Comparison of ENCODE assay signal across 8 cellular contexts in the genomic region with DNA sequence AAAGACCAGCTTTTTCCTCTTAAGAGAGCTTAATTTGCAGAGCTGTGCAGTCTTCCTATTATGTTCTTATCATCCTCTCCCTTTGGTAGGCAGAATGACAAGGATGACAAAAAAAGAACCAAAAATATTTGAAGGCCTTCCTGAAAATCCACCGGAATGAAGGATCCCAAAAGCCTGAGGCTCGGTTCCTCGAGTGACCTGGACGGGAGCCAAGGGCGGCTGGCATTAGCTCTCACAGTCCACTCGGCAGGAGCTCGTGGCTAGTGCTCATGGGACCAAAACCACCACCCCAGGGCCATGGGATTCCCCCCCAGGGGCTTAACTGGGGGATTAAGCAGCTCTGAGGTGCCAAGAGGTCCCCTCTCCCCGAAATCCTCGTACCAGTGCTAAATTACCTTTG. TPM values are rescaled to one million over a fixed set of nuclear protein-coding genes. Genes with fewer than 3 reads are reported as not detected.
DNase-seq lines count a peak whose midpoint lies in the region; ATAC-seq and TF ChIP-seq lines count a peak whose summit lies in the region.

No MANE protein-coding gene starts in this region.

- in situ Hi-C loops in gastrocnemius medialis (cut with MboI; ENCODE audit: low sequenced_read_pairs in 4 of 4) = no loop called here

- H3K4me1 ChIP-seq in CD4-positive, CD25-positive, alpha-beta regulatory T cell (ENCODE audit: control insufficient read depth, insufficient read depth, low read length, poor library complexity, severe bottlenecking) = peaks cover 5% of the 10 kb centered on the region
- H3K4me1 ChIP-seq in gastroesophageal sphincter = peaks cover 2 to 19% (median 10%) of the 10 kb centered on the region in 3 donors
- peaks cover 4 to 12% of the 10 kb centered on the region in 2 donors for H3K4me1 ChIP-seq in gastrocnemius medialis

- peaks cover 7% of the 10 kb centered on the region for H3K27me3 ChIP-seq in CD4-positive, CD25-positive, alpha-beta regulatory T cell (ENCODE audit: control insufficient read depth, insufficient read depth, low read length)
- peaks cover 15% of the 10 kb centered on the region for H3K27me3 ChIP-seq in H7 (ENCODE audit: control insufficient read depth, insufficient read depth, low read length)
- peaks cover 6% of the 10 kb centered on the region for H3K27me3 ChIP-seq in gastroesophageal sphincter
- H3K27me3 ChIP-seq in gastrocnemius medialis = peaks cover 0 to 5% (median 0%) of the 10 kb centered on the region in 3 donors

- no peaks in the 10 kb centered on the region for H3K36me3 ChIP-seq in CD4-positive, CD25-positive, alpha-beta regulatory T cell (ENCODE audit: control insufficient read depth, insufficient read depth, low read length)
- no peaks in the 10 kb centered on the region for H3K36me3 ChIP-seq in H7 (replicated peaks; ENCODE audit: control insufficient read depth, insufficient read depth, low read length)
- H3K36me3 ChIP-seq in gastroesophageal sphincter = no peaks in the 10 kb centered on the region
- no peaks in the 10 kb centered on the region for H3K36me3 ChIP-seq in gastrocnemius medialis

- peaks cover 0 to 11% (median 0%) of the 10 kb centered on the region in 4 donors for H3K4me1 Mint-ChIP-seq in CD4-positive, CD25-positive, alpha-beta regulatory T cell

- 14% methylated on average over 7 of the region's 9 CpGs; no CpG with 5 or more reads in 1 of the 2 donors for WGBS in gastroesophageal sphincter (ENCODE audit: low coverage in 1 of 2), 2 donors

- peak overlapping the region; percentile 82 to 87 (median 87) for H3K4me3 Mint-ChIP-seq in CD4-positive, CD25-positive, alpha-beta regulatory T cell

- no peak overlapping the region for H3K27ac Mint-ChIP-seq in CD4-positive, CD25-positive, alpha-beta regulatory T cell

- no peaks in the 10 kb centered on the region for H3K9me3 ChIP-seq in CD4-positive, CD25-positive, alpha-beta regulatory T cell (ENCODE audit: control insufficient read depth in 2 of 2, low read length in 2 of 2)
- H3K9me3 ChIP-seq in gastroesophageal sphincter (no peaks in the 10 kb centered on the region), gastrocnemius medialis (no peaks in the 10 kb centered on the region)

- H3K4me3 ChIP-seq in CD4-positive, CD25-positive, alpha-beta regulatory T cell (ENCODE audit: low read depth, low read length) = no peak overlapping the region
- H3K4me3 ChIP-seq in H7 (ENCODE audit: insufficient read depth, low read depth, low read length) (peak overlapping the region; percentile 67), gastroesophageal sphincter (peak overlapping the region; percentile 69 to 78), gastrocnemius medialis (peak overlapping the region; percentile 51 to 82 (median 67))

- intact Hi-C loops in gastrocnemius medialis (cut with DNase I; ENCODE audit: low total_unique reads) = no loop called here

- DNase-seq in CD4-positive, CD25-positive, alpha-beta regulatory T cell = no peak
- DNase-seq in H7 = no peak
- DNase-seq in gastrocnemius medialis = no peak
- DNase-seq in activated CD4-positive, CD25-positive, alpha-beta regulatory T cell treated with anti-CD3 and anti-CD28 coated beads, Interleukin-2, amount 50 U/mL, for 72 hours = no peak
- DNase-seq in SIG-M5 treated with dmso at 0.1 percent for 504 hours (lab: John Stamatoyannopoulos, UW; ENCODE audit: unreplicated experiment) = no peak
- DNase-seq in HCEC 1CT = no peak

- no peak for TF ChIP-seq EP300 in gastroesophageal sphincter (IDR thresholded peaks at IDR 0.05)

- H3K36me3 Mint-ChIP-seq in CD4-positive, CD25-positive, alpha-beta regulatory T cell = no peaks in the 10 kb centered on the region

- H3K27me3 Mint-ChIP-seq in CD4-positive, CD25-positive, alpha-beta regulatory T cell = peaks cover 13% of the 10 kb centered on the region

- no peak overlapping the region for H3K27ac ChIP-seq in CD4-positive, CD25-positive, alpha-beta regulatory T cell (ENCODE audit: insufficient read depth, low read length, poor library complexity, severe bottlenecking)
- H3K27ac ChIP-seq in gastroesophageal sphincter (peak overlapping the region in 3 of 4 donors; percentile 32 to 54 (median 45)), gastrocnemius medialis (peak overlapping the region; percentile 2 to 56 (median 26))

- peaks cover 0 to 4% (median 0%) of the 10 kb centered on the region in 7 donors for H3K9me3 Mint-ChIP-seq in CD4-positive, CD25-positive, alpha-beta regulatory T cell

- no peak for TF ChIP-seq CTCF in gastroesophageal sphincter (IDR thresholded peaks at IDR 0.05)
- TF ChIP-seq CTCF in gastrocnemius medialis (IDR thresholded peaks at IDR 0.05 in 4 of 5, conservative IDR thresholded peaks at IDR 0.05 in 1 of 5) = no peak

- no peak for ATAC-seq in CD4-positive, CD25-positive, alpha-beta regulatory T cell (ENCODE audit: low read depth in 2 of 2)
- ATAC-seq in SK-N-SH treated with all-trans-retinoic acid at 6 μM for 48 hours (0 out of 3 replicates have a peak, but pooled peaks have one; percentile 4), gastroesophageal sphincter (no peak), gastrocnemius medialis (no peak)

- TF ChIP-seq POLR2A in gastroesophageal sphincter (IDR thresholded peaks at IDR 0.05) (no peak), gastrocnemius medialis (IDR thresholded peaks at IDR 0.05) (no peak)

TF ChIP-seq in SK-N-SH treated with all-trans-retinoic acid at 6 μM for 48 hours, 23 proteins besides CTCF, POLR2A, EP300 and RAD21:
- TF ChIP-seq BACH2 (CRISPR knock-in tag; IDR thresholded peaks at IDR 0.05; ENCODE audit: borderline replicate concordance) = no peak
- TF ChIP-seq, protein P1, sequence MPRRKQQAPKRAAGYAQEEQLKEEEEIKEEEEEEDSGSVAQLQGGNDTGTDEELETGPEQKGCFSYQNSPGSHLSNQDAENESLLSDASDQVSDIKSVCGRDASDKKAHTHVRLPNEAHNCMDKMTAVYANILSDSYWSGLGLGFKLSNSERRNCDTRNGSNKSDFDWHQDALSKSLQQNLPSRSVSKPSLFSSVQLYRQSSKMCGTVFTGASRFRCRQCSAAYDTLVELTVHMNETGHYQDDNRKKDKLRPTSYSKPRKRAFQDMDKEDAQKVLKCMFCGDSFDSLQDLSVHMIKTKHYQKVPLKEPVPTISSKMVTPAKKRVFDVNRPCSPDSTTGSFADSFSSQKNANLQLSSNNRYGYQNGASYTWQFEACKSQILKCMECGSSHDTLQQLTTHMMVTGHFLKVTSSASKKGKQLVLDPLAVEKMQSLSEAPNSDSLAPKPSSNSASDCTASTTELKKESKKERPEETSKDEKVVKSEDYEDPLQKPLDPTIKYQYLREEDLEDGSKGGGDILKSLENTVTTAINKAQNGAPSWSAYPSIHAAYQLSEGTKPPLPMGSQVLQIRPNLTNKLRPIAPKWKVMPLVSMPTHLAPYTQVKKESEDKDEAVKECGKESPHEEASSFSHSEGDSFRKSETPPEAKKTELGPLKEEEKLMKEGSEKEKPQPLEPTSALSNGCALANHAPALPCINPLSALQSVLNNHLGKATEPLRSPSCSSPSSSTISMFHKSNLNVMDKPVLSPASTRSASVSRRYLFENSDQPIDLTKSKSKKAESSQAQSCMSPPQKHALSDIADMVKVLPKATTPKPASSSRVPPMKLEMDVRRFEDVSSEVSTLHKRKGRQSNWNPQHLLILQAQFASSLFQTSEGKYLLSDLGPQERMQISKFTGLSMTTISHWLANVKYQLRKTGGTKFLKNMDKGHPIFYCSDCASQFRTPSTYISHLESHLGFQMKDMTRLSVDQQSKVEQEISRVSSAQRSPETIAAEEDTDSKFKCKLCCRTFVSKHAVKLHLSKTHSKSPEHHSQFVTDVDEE (CRISPR knock-in tag; IDR thresholded peaks at IDR 0.05) = no peak
- no peak for TF ChIP-seq ZC3H10 (CRISPR knock-in tag; IDR thresholded peaks at IDR 0.05)
- TF ChIP-seq OSR1 (CRISPR knock-in tag; IDR thresholded peaks at IDR 0.05) = no peak
- TF ChIP-seq ZFP30 (CRISPR knock-in tag; IDR thresholded peaks at IDR 0.05) = no peak
- TF ChIP-seq, protein P2, sequence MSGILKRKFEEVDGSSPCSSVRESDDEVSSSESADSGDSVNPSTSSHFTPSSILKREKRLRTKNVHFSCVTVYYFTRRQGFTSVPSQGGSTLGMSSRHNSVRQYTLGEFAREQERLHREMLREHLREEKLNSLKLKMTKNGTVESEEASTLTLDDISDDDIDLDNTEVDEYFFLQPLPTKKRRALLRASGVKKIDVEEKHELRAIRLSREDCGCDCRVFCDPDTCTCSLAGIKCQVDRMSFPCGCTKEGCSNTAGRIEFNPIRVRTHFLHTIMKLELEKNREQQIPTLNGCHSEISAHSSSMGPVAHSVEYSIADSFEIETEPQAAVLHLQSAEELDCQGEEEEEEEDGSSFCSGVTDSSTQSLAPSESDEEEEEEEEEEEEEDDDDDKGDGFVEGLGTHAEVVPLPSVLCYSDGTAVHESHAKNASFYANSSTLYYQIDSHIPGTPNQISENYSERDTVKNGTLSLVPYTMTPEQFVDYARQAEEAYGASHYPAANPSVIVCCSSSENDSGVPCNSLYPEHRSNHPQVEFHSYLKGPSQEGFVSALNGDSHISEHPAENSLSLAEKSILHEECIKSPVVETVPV (CRISPR knock-in tag; IDR thresholded peaks at IDR 0.05) = no peak
- no peak for TF ChIP-seq ARNTL (CRISPR knock-in tag; IDR thresholded peaks at IDR 0.05; ENCODE audit: borderline replicate concordance, low read depth)

RNA-seq across cellular contexts. Expression of a gene that starts 0.6 kb away (rescaled TPM):
- total RNA-seq in CD4-positive, CD25-positive, alpha-beta regulatory T cell = 1.3 TPM
- polyA plus RNA-seq in CD4-positive, CD25-positive, alpha-beta regulatory T cell = under 1 TPM; 0.06 to 0.41 (median 0.22) TPM
- 2.1 and 3.6 TPM in 2 replicates for total RNA-seq in H7 (2014; rRNA removed; shearing (Covaris generic))
- total RNA-seq in gastroesophageal sphincter (10 to 100 TPM in 3 of 4 donors, 1 to 10 TPM in 1; 8.6 to 19.4 (median 14.0) TPM), gastrocnemius medialis (1 to 10 TPM; 2.8 to 5.3 (median 4.0) TPM)
